9 cellular contexts compared by ENCODE assay signal in the genomic region with DNA sequence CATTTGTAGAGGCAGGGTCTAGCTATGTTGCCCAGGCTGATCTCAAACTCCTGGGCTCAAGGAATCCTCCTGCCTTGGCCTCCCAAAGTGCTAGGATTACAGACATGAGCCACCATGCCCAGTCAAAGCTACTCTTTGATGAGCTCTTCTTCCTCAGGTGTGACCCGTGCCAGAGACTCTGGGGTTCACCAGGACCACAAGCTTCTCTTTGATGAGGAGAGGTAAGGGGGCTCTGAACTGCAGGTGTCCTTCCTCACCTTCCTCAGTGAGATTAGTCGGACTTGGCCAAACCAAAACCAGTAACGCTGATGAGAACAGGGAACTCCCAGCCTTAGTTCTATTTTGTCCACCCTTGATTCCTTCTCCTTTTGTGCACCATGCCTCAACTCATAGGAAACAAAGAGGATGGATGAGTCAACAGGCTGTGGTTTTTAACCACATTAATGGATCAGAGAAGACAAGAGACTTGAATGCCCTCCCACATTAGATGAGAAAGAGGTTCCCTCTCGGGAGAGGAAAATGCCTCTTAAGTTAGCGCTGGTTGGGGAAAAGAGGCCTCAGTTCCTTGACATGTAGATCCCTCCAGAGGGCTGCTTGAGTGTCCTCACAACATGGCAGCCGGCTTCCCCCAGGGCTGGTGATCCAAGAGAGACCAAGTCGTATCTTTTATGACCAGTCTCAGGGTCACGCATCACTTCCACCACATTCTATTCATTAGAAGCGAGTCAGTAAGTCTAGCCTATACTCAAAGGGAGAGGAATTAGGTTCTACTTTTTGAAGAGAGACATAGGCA. TPM values are rescaled to one million over a fixed set of nuclear protein-coding genes. Genes with fewer than 3 reads are reported as not detected.
DNase-seq lines count a peak whose midpoint lies in the region; ATAC-seq and TF ChIP-seq lines count a peak whose summit lies in the region.
"Had no signal": no experiment of that assay in that cellular context is flagged by ENCODE, and none has a peak within 500 bp of the region (broad histone marks: within the 10 kb centered on the region; RNA-seq: fewer than 3 reads in every experiment).

No MANE protein-coding gene starts in this region.

- no peak for TF ChIP-seq CTCF in astrocyte of the cerebellum (IDR thresholded peaks at IDR 0.05; ENCODE audit: low read depth, low read length, missing control alignments)

- ATAC-seq in HG03571 (IDR thresholded peaks at IDR 0.05; ENCODE audit: unreplicated experiment) = no peak

- in situ Hi-C loops in astrocyte of the cerebellum (cut with HindIII; ENCODE audit: low sequenced_read_pairs) = loop anchor here (25.0 kb wide), 1 partner anchor 338 kb away; no protein-coding TSS in a partner anchor

- peak; percentile 80 for DNase-seq in GM03348 (ENCODE audit: low spot score)
- DNase-seq in NOMO-1 treated with dmso at 0.1 percent for 144 hours (lab: John Stamatoyannopoulos, UW; ENCODE audit: unreplicated experiment) = peak; percentile 86
- peak; percentile 90 for DNase-seq in astrocyte of the cerebellum (ENCODE audit: low read depth)
- peak; percentile 92 for DNase-seq in renal cortical epithelial cell (ENCODE audit: low read depth)
- no peak for DNase-seq in NCI-H146 treated with DMSO at 0.1 percent for 48 hours (lab: John Stamatoyannopoulos, UW; ENCODE audit: unreplicated experiment)
- DNase-seq in activated CD4-positive, CD25-positive, alpha-beta regulatory T cell (lab: John Stamatoyannopoulos, UW) = no peak
- DNase-seq in DMS153 treated with DMSO at 0.1 percent for 48 hours (lab: John Stamatoyannopoulos, UW; ENCODE audit: unreplicated experiment) = no peak
- DNase-seq: T-helper 9 cell had no signal

- H3K4me3 ChIP-seq in astrocyte of the cerebellum (ENCODE audit: low read depth, low read length) = no peak overlapping the region

RNA-seq across cellular contexts. Expression of a gene that starts 25.7 kb away (rescaled TPM):
- 28.3 and 42.9 TPM in 2 replicates for total RNA-seq in renal cortical epithelial cell

RNA-seq across cellular contexts. Expression of a gene that starts 31.8 kb away (rescaled TPM):
- under 0.01 and 0.15 TPM in 2 replicates for total RNA-seq in renal cortical epithelial cell

Comparison
In these comparisons a context has a peak if more than half of its experiments do, and no peak if none do; other contexts are left out.
1. DNase-seq: peak in GM03348 (single experiment), NOMO-1 treated with dmso at 0.1 percent for 144 hours (single experiment), astrocyte of the cerebellum (single experiment) and renal cortical epithelial cell (single experiment); none in NCI-H146 treated with DMSO at 0.1 percent for 48 hours (single experiment), activated CD4-positive, CD25-positive, alpha-beta regulatory T cell (0 of 4) and DMS153 treated with DMSO at 0.1 percent for 48 hours (single experiment).